1 cellular context compared by ENCODE assay signal in the genomic region with DNA sequence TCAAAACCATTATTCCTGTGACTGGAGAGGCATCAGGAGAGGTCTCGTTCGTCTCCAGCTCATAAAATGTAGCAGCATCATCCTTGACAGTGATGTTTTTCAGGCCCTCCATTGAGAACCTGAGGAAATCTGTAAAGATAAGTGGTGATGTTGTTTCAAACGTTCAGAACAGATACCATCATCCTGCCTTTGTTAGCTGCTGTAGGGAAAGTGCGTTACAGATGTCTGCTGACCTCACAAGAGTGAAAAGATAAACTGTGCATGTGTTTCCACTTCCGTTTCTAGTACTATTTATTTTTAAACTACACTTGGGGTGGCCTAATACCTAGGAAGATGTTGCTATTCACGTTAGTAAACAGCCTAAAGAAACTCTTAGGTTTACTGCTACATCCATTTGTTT.
A peak's percentile ranks its signal among the peaks of the same experiment; 100 is the strongest.
TF ChIP-seq lines count a peak whose summit lies in the region.

No MANE protein-coding gene starts in this region.

TF ChIP-seq in SK-N-SH, 30 proteins besides CTCF, POLR2A, EP300 and RAD21:
- TF ChIP-seq REST (IDR thresholded peaks at IDR 0.05; ENCODE audit: low read depth, low read length), result no peak
- TF ChIP-seq, protein P1, sequence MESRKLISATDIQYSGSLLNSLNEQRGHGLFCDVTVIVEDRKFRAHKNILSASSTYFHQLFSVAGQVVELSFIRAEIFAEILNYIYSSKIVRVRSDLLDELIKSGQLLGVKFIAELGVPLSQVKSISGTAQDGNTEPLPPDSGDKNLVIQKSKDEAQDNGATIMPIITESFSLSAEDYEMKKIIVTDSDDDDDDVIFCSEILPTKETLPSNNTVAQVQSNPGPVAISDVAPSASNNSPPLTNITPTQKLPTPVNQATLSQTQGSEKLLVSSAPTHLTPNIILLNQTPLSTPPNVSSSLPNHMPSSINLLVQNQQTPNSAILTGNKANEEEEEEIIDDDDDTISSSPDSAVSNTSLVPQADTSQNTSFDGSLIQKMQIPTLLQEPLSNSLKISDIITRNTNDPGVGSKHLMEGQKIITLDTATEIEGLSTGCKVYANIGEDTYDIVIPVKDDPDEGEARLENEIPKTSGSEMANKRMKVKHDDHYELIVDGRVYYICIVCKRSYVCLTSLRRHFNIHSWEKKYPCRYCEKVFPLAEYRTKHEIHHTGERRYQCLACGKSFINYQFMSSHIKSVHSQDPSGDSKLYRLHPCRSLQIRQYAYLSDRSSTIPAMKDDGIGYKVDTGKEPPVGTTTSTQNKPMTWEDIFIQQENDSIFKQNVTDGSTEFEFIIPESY (IDR thresholded peaks at IDR 0.05; ENCODE audit: borderline replicate concordance, low read depth), result no peak
- peak; percentile 96 for TF ChIP-seq GATA2 (CRISPR knock-in tag; IDR thresholded peaks at IDR 0.05)
- no peak for TF ChIP-seq FOXM1 (IDR thresholded peaks at IDR 0.05; ENCODE audit: low read depth)
- no peak for TF ChIP-seq MEF2A (IDR thresholded peaks at IDR 0.05; ENCODE audit: borderline replicate concordance, low read depth)
- TF ChIP-seq CHD2 (IDR thresholded peaks at IDR 0.05; ENCODE audit: low read length, partially characterized antibody), result peak; percentile 80
- TF ChIP-seq TCF12 (IDR thresholded peaks at IDR 0.05), result peak; percentile 49; the same call in 1 of the 2 replicates
- TF ChIP-seq SIN3A (IDR thresholded peaks at IDR 0.05; ENCODE audit: borderline replicate concordance, low read depth, low read length), result no peak
- peak; percentile 75 for TF ChIP-seq RCOR1 (IDR thresholded peaks at IDR 0.05; ENCODE audit: low read length)
- TF ChIP-seq GABPA (IDR thresholded peaks at IDR 0.05; ENCODE audit: low read depth), result no peak
- TF ChIP-seq NFIC (IDR thresholded peaks at IDR 0.05; ENCODE audit: borderline replicate concordance), result no peak
TF ChIP-seq in SK-N-SH: peak in this region for 4.
